In genomic region chr17:4947010-4947410, GRCh38 we compare ENCODE assay signal across 8 cellular contexts. TPM values are rescaled to one million over a fixed set of nuclear protein-coding genes. Genes with fewer than 3 reads are reported as not detected.
DNase-seq lines count a peak whose midpoint lies in the region; ATAC-seq, FAIRE-seq and TF ChIP-seq lines count a peak whose summit lies in the region.

No MANE protein-coding gene starts in this region.

- H3K4me2 ChIP-seq in osteoblast (ENCODE audit: insufficient read depth, low read length), result peak overlapping the region; percentile 92

- no peaks in the 10 kb centered on the region for H3K9me3 Mint-ChIP-seq in effector memory CD8-positive, alpha-beta T cell

- H3K4me1 Mint-ChIP-seq in effector memory CD8-positive, alpha-beta T cell (ENCODE audit: low read depth in 2 of 2), result peaks cover 57 to 62% of the 10 kb centered on the region in 2 donors

- peak overlapping the region; percentile 96 for H3K4me3 ChIP-seq in osteoblast (ENCODE audit: insufficient read depth, low read length)

- peak overlapping the region; percentile 94 for H3K4me3 Mint-ChIP-seq in effector memory CD8-positive, alpha-beta T cell

- 0 out of 2 replicates have a peak, but pooled peaks have one; percentile 36 for TF ChIP-seq POLR2A in GM12891 (IDR thresholded peaks at IDR 0.05; ENCODE audit: low read depth, low read length)

- peaks cover 63% of the 10 kb centered on the region for H3K79me2 ChIP-seq in osteoblast (ENCODE audit: insufficient read depth, low read length)

- DNase-seq in GM12891 (ENCODE audit: insufficient read length, low spot score) (no peak), OCI-M1 (lab: John Stamatoyannopoulos, UW) (peak; percentile 78), osteoblast (ENCODE audit: insufficient read length, low spot score, missing footprints) (peak; percentile 84), HuH-7.5 (ENCODE audit: low spot score) (no peak), SHP77 treated with DMSO at 0.1 percent for 48 hours (lab: John Stamatoyannopoulos, UW) (no peak), DMS153 (lab: John Stamatoyannopoulos, UW) (no peak)
- peak in 1 of 3 experiments; percentile 11 for DNase-seq in effector memory CD8-positive, alpha-beta T cell

- H3K27me3 Mint-ChIP-seq in effector memory CD8-positive, alpha-beta T cell, result no peaks in the 10 kb centered on the region

- no peak for TF ChIP-seq CTCF in osteoblast (IDR thresholded peaks at IDR 0.05; ENCODE audit: extremely low read depth, low read depth, low read length)

- H3K27ac Mint-ChIP-seq in effector memory CD8-positive, alpha-beta T cell, result peak overlapping the region; percentile 32 to 94

- H2AFZ ChIP-seq in osteoblast (ENCODE audit: low read length), result no peak overlapping the region

- no peaks in the 10 kb centered on the region for H3K9me3 ChIP-seq in osteoblast (ENCODE audit: low read depth, low read length)

- no peak for ATAC-seq in effector memory CD8-positive, alpha-beta T cell (replicated peaks)
- no peak for ATAC-seq in HG03520 (IDR thresholded peaks at IDR 0.05; ENCODE audit: unreplicated experiment)

- peaks cover 48% of the 10 kb centered on the region for H3K36me3 ChIP-seq in osteoblast (ENCODE audit: insufficient read depth, low read length)

- no peaks in the 10 kb centered on the region for H3K27me3 ChIP-seq in osteoblast (ENCODE audit: insufficient read depth, low read length)

- peak overlapping the region; percentile 83 for H3K27ac ChIP-seq in osteoblast (ENCODE audit: low read depth, low read length)

- no peak for FAIRE-seq in GM12891 (lab: Jason Lieb, UNC)

- peaks cover 56% of the 10 kb centered on the region for H3K36me3 Mint-ChIP-seq in effector memory CD8-positive, alpha-beta T cell (ENCODE audit: insufficient read depth)

- H3K4me1 ChIP-seq in osteoblast (ENCODE audit: insufficient read depth, low read length), result peaks cover 42% of the 10 kb centered on the region

- H4K20me1 ChIP-seq in osteoblast (ENCODE audit: insufficient read depth, low read length), result peaks cover 57% of the 10 kb centered on the region

TF ChIP-seq in GM12891, 5 proteins besides CTCF, POLR2A, EP300 and RAD21:
- TF ChIP-seq PAX5 (IDR thresholded peaks at IDR 0.05; ENCODE audit: insufficient read depth, low read length, severe bottlenecking), result no peak
- 0 out of 2 replicates have a peak, but pooled peaks have one; percentile 14 for TF ChIP-seq TAF1 (IDR thresholded peaks at IDR 0.05; ENCODE audit: low read depth, low read length)
- TF ChIP-seq SPI1 (IDR thresholded peaks at IDR 0.05; ENCODE audit: low read depth, low read length), result peak; percentile 56
- TF ChIP-seq POU2F2 (IDR thresholded peaks at IDR 0.05; ENCODE audit: low read depth, low read length), result 0 out of 2 replicates have a peak, but pooled peaks have one; percentile 12
- peak; percentile 26; the same call in 1 of the 2 replicates for TF ChIP-seq POLR2AphosphoS5 (IDR thresholded peaks at IDR 0.05; ENCODE audit: low read depth, low read length)

RNA-seq across cellular contexts. Expression of gene PFN1, which starts 1.3 kb away (rescaled TPM):
- polyA plus RNA-seq in GM12891 (2012; ENCODE audit: low read depth, missing spikeins), result 2,115 TPM
- 347 and 425 TPM in 2 replicates for total RNA-seq in osteoblast

RNA-seq across cellular contexts. Expression of gene ENO3, which starts 3.9 kb away (rescaled TPM):
- 38.5 TPM for polyA plus RNA-seq in GM12891 (2012; ENCODE audit: low read depth, missing spikeins)
- total RNA-seq in osteoblast, result 2.9 TPM in 2 replicates

RNA-seq across cellular contexts. Expression of gene RNF167, which starts 6.9 kb away (rescaled TPM):
- 110 TPM for polyA plus RNA-seq in GM12891 (2012; ENCODE audit: low read depth, missing spikeins)
- 25.3 and 26.5 TPM in 2 replicates for total RNA-seq in osteoblast

RNA-seq across cellular contexts. Expression of gene SLC25A11, which starts 7.2 kb away (rescaled TPM):
- 52.1 TPM for polyA plus RNA-seq in GM12891 (2012; ENCODE audit: low read depth, missing spikeins)
- total RNA-seq in osteoblast, result 43.6 and 47.4 TPM in 2 replicates

RNA-seq across cellular contexts. Expression of gene GP1BA, which starts 14.9 kb away (rescaled TPM):
- 1.4 TPM for polyA plus RNA-seq in GM12891 (2012; ENCODE audit: low read depth, missing spikeins)
- total RNA-seq in osteoblast, result not detected in 2 replicates

Comparison
In these comparisons a context has a peak if more than half of its experiments do, and no peak if none do; other contexts are left out.
1. DNase-seq: peak in OCI-M1 (single experiment) and osteoblast (single experiment); none in GM12891 (single experiment), HuH-7.5 (single experiment), SHP77 treated with DMSO at 0.1 percent for 48 hours (single experiment) and DMS153 (single experiment).